8 cellular contexts compared by ENCODE assay signal in the genomic region with DNA sequence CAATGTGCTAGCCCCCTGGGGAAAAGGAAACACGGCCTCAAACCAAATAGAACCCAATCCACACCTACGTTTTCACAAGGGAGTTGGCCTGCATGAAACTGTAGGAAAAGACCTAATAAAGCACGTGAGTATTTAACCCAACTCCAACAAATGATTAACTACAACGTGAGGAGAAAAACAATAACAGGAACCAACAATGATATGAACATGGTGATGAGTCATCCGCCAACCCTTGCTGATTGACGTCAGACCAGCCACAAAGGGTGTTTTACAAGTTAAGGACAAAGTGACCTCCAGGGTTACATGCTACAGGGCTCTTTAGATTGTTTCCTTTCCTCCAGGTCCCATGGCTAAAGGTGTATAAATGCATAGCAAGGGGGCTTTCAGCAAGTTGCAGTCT.
DNase-seq lines count a peak whose midpoint lies in the region; ATAC-seq and FAIRE-seq lines count a peak whose summit lies in the region.

No MANE protein-coding gene starts in this region.

- FAIRE-seq in colon (lab: Jason Lieb, UNC), result peak; percentile 60

- H4K8ac ChIP-seq in mesendoderm (ENCODE audit: low read depth, low read length), result no peak overlapping the region

- H3K9ac ChIP-seq in mesendoderm (ENCODE audit: low read length), result no peak overlapping the region

- H3K36me3 ChIP-seq in mesendoderm (ENCODE audit: control insufficient read depth, insufficient read depth, low read length), result no peaks in the 10 kb centered on the region

- no peak overlapping the region for H4K5ac ChIP-seq in mesendoderm (ENCODE audit: low read length)

- peak overlapping the region; percentile 80 for H3K18ac ChIP-seq in mesendoderm (ENCODE audit: low read length)

- peak; percentile 24 for DNase-seq in GM04504 (ENCODE audit: low read depth)
- peak in 26 of 34 experiments; percentile 3 to 43 (median 19) for DNase-seq in T-cell
- peak; percentile 82 for DNase-seq in mesendoderm
- no peak for DNase-seq in NCI-H524 treated with DMSO at 0.1 percent for 48 hours (lab: John Stamatoyannopoulos, UW)
- no peak for DNase-seq in NCI-H187 (lab: John Stamatoyannopoulos, UW)
- DNase-seq in KG1 (lab: John Stamatoyannopoulos, UW), result no peak

- no peak overlapping the region for H2BK120ac ChIP-seq in mesendoderm (ENCODE audit: low read depth, low read length)

- no peak overlapping the region for H2BK5ac ChIP-seq in mesendoderm (ENCODE audit: low read length)

- H3K9me3 Mint-ChIP-seq in T-cell, result peaks cover 0 to under 1% (median 0%) of the 10 kb centered on the region in 3 donors

- no peaks in the 10 kb centered on the region for H3K79me2 ChIP-seq in mesendoderm (ENCODE audit: control insufficient read depth, insufficient read depth, low read length)

- H3K36me3 Mint-ChIP-seq in T-cell, result no peaks in the 10 kb centered on the region

- no peaks in the 10 kb centered on the region for H3K27me3 Mint-ChIP-seq in T-cell

- no peak overlapping the region for H3K4me3 Mint-ChIP-seq in T-cell

- peaks cover 8% of the 10 kb centered on the region for H3K4me1 ChIP-seq in mesendoderm (ENCODE audit: control insufficient read depth, low read depth, low read length)

- WGBS in mesendoderm (ENCODE audit: extremely low coverage, insufficient coverage, low lambda C conversion rate), result no CpG with 5 or more reads among the region's 6 CpGs

- H3K56ac ChIP-seq in mesendoderm (ENCODE audit: low read length), result peak overlapping the region; percentile 3

- POLR2A ChIA-PET in T-cell (lab: Charles Lee), result no interaction called here

- H3K79me1 ChIP-seq in mesendoderm (ENCODE audit: low read length), result no peaks in the 10 kb centered on the region

- H2BK15ac ChIP-seq in mesendoderm (replicated peaks; ENCODE audit: low read depth), result no peak overlapping the region

- no peak overlapping the region for H2AK5ac ChIP-seq in mesendoderm (ENCODE audit: low read length)

- H3K23ac ChIP-seq in mesendoderm (ENCODE audit: low read length), result no peak overlapping the region

- H3K4me1 Mint-ChIP-seq in T-cell, result peaks cover 20 to 27% (median 22%) of the 10 kb centered on the region in 3 donors

- no peak overlapping the region for H3K4ac ChIP-seq in mesendoderm (ENCODE audit: low read depth, low read length)

- no peak overlapping the region for H3K4me2 ChIP-seq in mesendoderm (ENCODE audit: low read length)

- H3K27ac ChIP-seq in mesendoderm (ENCODE audit: low read depth, low read length), result peak overlapping the region; percentile 31

- H3K27me3 ChIP-seq in mesendoderm (ENCODE audit: insufficient read depth, low read length, poor library complexity), result no peaks in the 10 kb centered on the region

- peak; percentile 90 for ATAC-seq in HG02763 (IDR thresholded peaks at IDR 0.05; ENCODE audit: unreplicated experiment)
- ATAC-seq in T-cell (replicated peaks in 1 of 4), result peak in 3 of 4 experiments; percentile 52 to 85 (median 68)

- no peak overlapping the region for H3K4me3 ChIP-seq in mesendoderm (ENCODE audit: low read length)

- peak overlapping the region; percentile 81 to 91 for H3K27ac Mint-ChIP-seq in T-cell

- CTCF ChIA-PET in T-cell (lab: Charles Lee), result no interaction called here

Comparison
In these comparisons a context has a peak if more than half of its experiments do, and no peak if none do; other contexts are left out.
1. DNase-seq: peak in GM04504 (single experiment), T-cell (26 of 34) and mesendoderm (single experiment); none in NCI-H524 treated with DMSO at 0.1 percent for 48 hours (single experiment), NCI-H187 (0 of 2) and KG1 (single experiment).